Comparison of ENCODE assay signal across 14 cellular contexts in genomic region chr17:37518816-37519215, GRCh38. TPM values are rescaled to one million over a fixed set of nuclear protein-coding genes. Genes with fewer than 3 reads are reported as not detected.
DNase-seq lines count a peak whose midpoint lies in the region; ATAC-seq and TF ChIP-seq lines count a peak whose summit lies in the region.
"Had no signal": no experiment of that assay in that cellular context is flagged by ENCODE, and none has a peak within 500 bp of the region (broad histone marks: within the 10 kb centered on the region; RNA-seq: fewer than 3 reads in every experiment).

No MANE protein-coding gene starts in this region.

- no peak overlapping the region for H2AFZ ChIP-seq in SK-N-SH (ENCODE audit: low read depth)
- H2AFZ ChIP-seq: hepatocyte had no signal

- DNase-seq in SK-N-SH (no peak), RWPE2 (ENCODE audit: low spot score) (no peak), fibroblast of gingiva (ENCODE audit: low read depth) (peak; percentile 54), pons (ENCODE audit: low spot score) (peak; percentile 39), activated gamma-delta T cell treated with Interleukin-2 at 50 U/mL for 16 hours (no peak), tibial artery (no peak), MV-4-11 (lab: John Stamatoyannopoulos, UW) (no peak)
- DNase-seq: activated CD4-positive, alpha-beta T cell treated with anti-CD3 and anti-CD28 coated beads for 36 hours; left ventricle myocardium superior; small intestine had no signal

- peaks cover 27% of the 10 kb centered on the region for H3F3A ChIP-seq in SK-N-SH (replicated peaks; ENCODE audit: insufficient read depth)

- peaks cover 14% of the 10 kb centered on the region for H3K79me2 ChIP-seq in SK-N-SH (ENCODE audit: insufficient read depth)
- H3K79me2 ChIP-seq: hepatocyte had no signal

- no peaks in the 10 kb centered on the region for H3K9me2 ChIP-seq in SK-N-SH

- no peak for TF ChIP-seq CTCF in SK-N-SH (IDR thresholded peaks at IDR 0.05)
- TF ChIP-seq CTCF in RWPE2 (IDR thresholded peaks at IDR 0.05; ENCODE audit: poor library complexity, severe bottlenecking), result peak; percentile 21
- no peak for TF ChIP-seq CTCF in tibial artery (IDR thresholded peaks at IDR 0.05)

- no peaks in the 10 kb centered on the region for H4K20me1 ChIP-seq in SK-N-SH (ENCODE audit: insufficient read depth)

- POLR2A ChIA-PET in SK-N-SH (lab: Yijun Ruan, JAX), result no interaction called here

- 88% methylated on average over 9 of the region's 9 CpGs for WGBS in SK-N-SH (ENCODE audit: low lambda C conversion rate)

- TF ChIP-seq RAD21 in SK-N-SH (IDR thresholded peaks at IDR 0.05; ENCODE audit: low read length), result peak; percentile 42

- H3K4me2 ChIP-seq in SK-N-SH, result no peak overlapping the region
- H3K4me2 ChIP-seq: hepatocyte had no signal

- CTCF ChIA-PET in SK-N-SH (lab: Yijun Ruan, JAX), result interaction anchor here (0.8 to 4.2 kb wide), 4 partner anchors 9 to 145 kb away, joined by 4 to 19 read pairs (median 5); no protein-coding TSS in a partner anchor

- H3K9ac ChIP-seq in SK-N-SH, result no peak overlapping the region

- H3K27ac ChIP-seq in SK-N-SH (ENCODE audit: low read depth in 2 of 2, low read length in 1 of 2) (0 out of 4 replicates have a peak overlapping the region, but pooled peaks of 1 of the 2 experiments have one; percentile 24), RWPE2 (ENCODE audit: poor library complexity, severe bottlenecking) (no peak overlapping the region), tibial artery (no peak overlapping the region)
- H3K27ac ChIP-seq: hepatocyte, suprapubic skin had no signal

- intact Hi-C loops in tibial artery (cut with DNase I; ENCODE audit: low total_unique reads), result no loop called here

- peaks cover 48 to 55% of the 10 kb centered on the region in 2 experiments for H3K36me3 ChIP-seq in SK-N-SH (replicated peaks in 1 of 2; ENCODE audit: control insufficient read depth in 1 of 2, insufficient read depth in 2 of 2, low read length in 1 of 2)
- peaks cover 36% of the 10 kb centered on the region for H3K36me3 ChIP-seq in RWPE2 (ENCODE audit: low read depth)
- H3K36me3 ChIP-seq in tibial artery, result peaks cover 37 to 89% (median 54%) of the 10 kb centered on the region in 3 donors

- no peak overlapping the region for H3K4me3 ChIP-seq in SK-N-SH (ENCODE audit: low read depth in 2 of 2, low read length in 1 of 2)
- H3K4me3 ChIP-seq in RWPE2 (ENCODE audit: severe bottlenecking), result no peak overlapping the region
- H3K4me3 ChIP-seq in tibial artery, result no peak overlapping the region
- H3K4me3 ChIP-seq: HAP-1, hepatocyte, suprapubic skin had no signal

- H3K4me1 ChIP-seq in SK-N-SH (ENCODE audit: control insufficient read depth in 1 of 2, insufficient read depth in 2 of 2, low read depth in 1 of 2, low read length in 1 of 2), result peaks cover 4 to 8% of the 10 kb centered on the region in 2 experiments; a peak in 1 of 4 replicates
- peaks cover 3% of the 10 kb centered on the region for H3K4me1 ChIP-seq in RWPE2 (ENCODE audit: insufficient read depth, poor library complexity, severe bottlenecking)
- no peaks in the 10 kb centered on the region for H3K4me1 ChIP-seq in tibial artery
- H3K4me1 ChIP-seq: suprapubic skin had no signal

- H3K9me3 ChIP-seq in SK-N-SH (no peaks in the 10 kb centered on the region), RWPE2 (ENCODE audit: severe bottlenecking) (no peaks in the 10 kb centered on the region), tibial artery (no peaks in the 10 kb centered on the region)
- H3K9me3 ChIP-seq: HAP-1, suprapubic skin had no signal

- TF ChIP-seq EP300 in SK-N-SH (IDR thresholded peaks at IDR 0.05; ENCODE audit: borderline replicate concordance in 1 of 2, low read depth in 1 of 2, low read length in 1 of 2), result no peak

- H3K27me3 ChIP-seq in SK-N-SH (ENCODE audit: insufficient read depth) (no peaks in the 10 kb centered on the region), RWPE2 (ENCODE audit: insufficient read depth, poor library complexity, severe bottlenecking) (no peaks in the 10 kb centered on the region), tibial artery (no peaks in the 10 kb centered on the region)
- H3K27me3 ChIP-seq: hepatocyte, suprapubic skin had no signal

- ATAC-seq in SK-N-SH treated with all-trans-retinoic acid at 6 μM for 48 hours (no peak), RWPE2 (ENCODE audit: low read depth) (no peak)
- ATAC-seq: activated CD4-positive, alpha-beta T cell treated with anti-CD3 and anti-CD28 coated beads for 36 hours; left ventricle myocardium superior had no signal

TF ChIP-seq in SK-N-SH, 30 proteins besides CTCF, POLR2A, EP300 and RAD21:
- 0 out of 2 replicates have a peak, but pooled peaks have one; percentile 10 for TF ChIP-seq SMC3 (IDR thresholded peaks at IDR 0.05; ENCODE audit: low read depth, low read length)
- TF ChIP-seq FOSL2 (IDR thresholded peaks at IDR 0.05; ENCODE audit: borderline replicate concordance, low read depth), result no peak
TF ChIP-seq in SK-N-SH: peak in this region for 1.

TF ChIP-seq in SK-N-SH treated with all-trans-retinoic acid at 6 μM for 48 hours, 23 proteins besides CTCF, POLR2A, EP300 and RAD21:
- TF ChIP-seq TSHZ2 (CRISPR knock-in tag; IDR thresholded peaks at IDR 0.05) (no peak), BACH2 (CRISPR knock-in tag; IDR thresholded peaks at IDR 0.05; ENCODE audit: borderline replicate concordance) (no peak)
TF ChIP-seq in SK-N-SH treated with all-trans-retinoic acid at 6 μM for 48 hours: peak in this region for 0.

RNA-seq across cellular contexts. Expression of gene DUSP14, which starts 29.1 kb away (rescaled TPM):
- polyA plus RNA-seq in SK-N-SH (2012; rRNA removed), result 85.8 and 111 TPM in 2 replicates
- polyA plus RNA-seq in SK-N-SH (2012; cell fraction: cytosol; rRNA removed), result 68.4 and 85.8 TPM in 2 replicates
- polyA plus RNA-seq in SK-N-SH (2012; cell fraction: nucleus; rRNA removed), result 58.9 and 77.1 TPM in 2 replicates

Comparison
In these comparisons a context has a peak if more than half of its experiments do, and no peak if none do; other contexts are left out.
1. DNase-seq: peak in fibroblast of gingiva (single experiment) and pons (single experiment); none in SK-N-SH (single experiment), RWPE2 (single experiment), activated gamma-delta T cell treated with Interleukin-2 at 50 U/mL for 16 hours (single experiment), tibial artery (0 of 2) and MV-4-11 (single experiment).